Comparison of ENCODE assay signal across 16 cellular contexts in the genomic region with DNA sequence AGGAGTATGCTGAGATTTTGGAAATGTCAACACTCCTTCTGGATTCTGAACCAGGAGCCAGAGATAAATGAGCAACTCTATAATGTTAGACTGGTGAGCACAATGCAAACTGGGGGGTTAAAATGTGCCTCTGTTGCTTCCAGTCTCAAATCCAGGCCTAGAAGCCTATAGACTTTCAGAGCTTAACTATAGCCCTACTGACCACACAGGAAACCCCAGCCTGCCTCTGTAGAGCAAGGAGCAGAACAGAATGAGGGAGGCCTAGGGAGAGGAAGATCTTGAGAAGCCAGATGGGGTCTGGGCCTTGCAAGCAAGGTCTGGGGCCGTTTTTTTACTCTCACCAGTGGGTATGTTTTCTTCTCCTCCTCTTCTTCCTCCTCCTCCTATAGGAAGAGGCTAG.
DNase-seq lines count a peak whose midpoint lies in the region; ATAC-seq and TF ChIP-seq lines count a peak whose summit lies in the region.
"Had no signal": no experiment of that assay in that cellular context is flagged by ENCODE, and none has a peak within 500 bp of the region (broad histone marks: within the 10 kb centered on the region; RNA-seq: fewer than 3 reads in every experiment).

No MANE protein-coding gene starts in this region.

- H3K27me3 Mint-ChIP-seq in MCF 10A (ENCODE audit: insufficient read depth, unreplicated experiment), result no peaks in the 10 kb centered on the region
- H3K27me3 Mint-ChIP-seq: activated B cell treated with CpG ODN at 0.5 μM for 24 hours; dendritic cell treated with granulocyte-macrophage colony-stimulating factor and Interleukin-4, amounts not matched to agents 40 ng/mL and 50 ng/mL, for 4 days; naive thymus-derived CD8-positive, alpha-beta T cell had no signal

- H3K9ac ChIP-seq in fibroblast of lung (ENCODE audit: insufficient read depth, low read length), result no peak overlapping the region
- H3K9ac ChIP-seq: KMS-11 had no signal

- no peaks in the 10 kb centered on the region for H4K20me1 ChIP-seq in fibroblast of lung (ENCODE audit: control insufficient read depth, extremely low read depth, insufficient read depth, low read length)

- H3K4me1 ChIP-seq in breast epithelium, result no peaks in the 10 kb centered on the region
- H3K4me1 ChIP-seq in fibroblast of lung (ENCODE audit: control insufficient read depth, extremely low read depth, insufficient read depth, low read length), result no peaks in the 10 kb centered on the region
- peaks cover 0 to 4% of the 10 kb centered on the region in 2 donors for H3K4me1 ChIP-seq in left lung
- H3K4me1 ChIP-seq in ascending aorta, result no peaks in the 10 kb centered on the region
- H3K4me1 ChIP-seq: A549 had no signal

- ATAC-seq in left lung, result no peak
- no peak for ATAC-seq in GM19397 (IDR thresholded peaks at IDR 0.05; ENCODE audit: unreplicated experiment)
- ATAC-seq: A549, Panc1 had no signal

- no peak overlapping the region for H2AFZ ChIP-seq in fibroblast of lung (ENCODE audit: low read length)

- H3K27ac Mint-ChIP-seq in MCF 10A (ENCODE audit: low read depth, unreplicated experiment), result no peak overlapping the region
- H3K27ac Mint-ChIP-seq: activated B cell treated with CpG ODN at 0.5 μM for 24 hours; dendritic cell treated with granulocyte-macrophage colony-stimulating factor and Interleukin-4, amounts not matched to agents 40 ng/mL and 50 ng/mL, for 4 days; naive thymus-derived CD8-positive, alpha-beta T cell had no signal

- H3K27me3 ChIP-seq in breast epithelium (no peaks in the 10 kb centered on the region), fibroblast of lung (ENCODE audit: control insufficient read depth, insufficient read depth, low read length) (no peaks in the 10 kb centered on the region), left lung (no peaks in the 10 kb centered on the region), ascending aorta (no peaks in the 10 kb centered on the region)

- H3K36me3 Mint-ChIP-seq in MCF 10A (ENCODE audit: insufficient read depth, unreplicated experiment), result no peaks in the 10 kb centered on the region
- H3K36me3 Mint-ChIP-seq: naive thymus-derived CD8-positive, alpha-beta T cell had no signal

- H3K36me3 ChIP-seq in breast epithelium (no peaks in the 10 kb centered on the region), fibroblast of lung (ENCODE audit: control insufficient read depth, insufficient read depth, low read length) (no peaks in the 10 kb centered on the region), left lung (no peaks in the 10 kb centered on the region), ascending aorta (no peaks in the 10 kb centered on the region)

- H3K4me2 ChIP-seq in fibroblast of lung (ENCODE audit: extremely low read depth, insufficient read depth, low read length), result no peak overlapping the region
- H3K4me2 ChIP-seq: A549, KMS-11 had no signal

- H3K9me3 ChIP-seq in breast epithelium, result no peaks in the 10 kb centered on the region
- no peaks in the 10 kb centered on the region for H3K9me3 ChIP-seq in fibroblast of lung (ENCODE audit: control insufficient read depth, insufficient read depth, low read depth, low read length)
- H3K9me3 ChIP-seq in left lung, result no peaks in the 10 kb centered on the region
- H3K9me3 ChIP-seq in ascending aorta, result no peaks in the 10 kb centered on the region
- H3K9me3 ChIP-seq: A549 had no signal

- H3K9me3 Mint-ChIP-seq in MCF 10A (ENCODE audit: unreplicated experiment), result no peaks in the 10 kb centered on the region
- H3K9me3 Mint-ChIP-seq: activated B cell treated with CpG ODN at 0.5 μM for 24 hours had no signal

- no peaks in the 10 kb centered on the region for H3K79me2 ChIP-seq in fibroblast of lung (ENCODE audit: control insufficient read depth, insufficient read depth, low read length)

- no peak for TF ChIP-seq POLR2A in breast epithelium (IDR thresholded peaks at IDR 0.05)

- H3K27ac ChIP-seq in breast epithelium, result peak overlapping the region; percentile 49 to 77
- H3K27ac ChIP-seq in fibroblast of lung (ENCODE audit: insufficient read depth, low read length), result peak overlapping the region; percentile 5
- H3K27ac ChIP-seq in left lung, result peak overlapping the region in 1 of 2 donors; percentile 61
- H3K27ac ChIP-seq in ascending aorta, result no peak overlapping the region
- H3K27ac ChIP-seq: A549, KMS-11 had no signal

- no peak for TF ChIP-seq CTCF in breast epithelium (IDR thresholded peaks at IDR 0.05)
- TF ChIP-seq CTCF in MCF 10A (IDR thresholded peaks at IDR 0.05; ENCODE audit: unreplicated experiment), result no peak
- no peak for TF ChIP-seq CTCF in fibroblast of lung (conservative IDR thresholded peaks at IDR 0.05 in 1 of 2, IDR thresholded peaks at IDR 0.05 in 1 of 2; ENCODE audit: low read depth in 1 of 2, low read length in 2 of 2)
- no peak for TF ChIP-seq CTCF in left lung (IDR thresholded peaks at IDR 0.05)
- no peak for TF ChIP-seq CTCF in ascending aorta (IDR thresholded peaks at IDR 0.05)

- POLR2A ChIA-PET in MCF 10A (lab: Yijun Ruan, JAX), result interaction anchor here (1.6 kb wide), 1 partner anchor 11 kb away, joined by 6 read pairs; no protein-coding TSS in a partner anchor

- intact Hi-C loops in breast epithelium (cut with DNase I; ENCODE audit: low total_unique reads), result no loop called here
- intact Hi-C loops in MCF 10A (cut with micrococcal nuclease), result no loop called here
- intact Hi-C loops in left lung (cut with DNase I), result no loop called here
- intact Hi-C loops in ascending aorta (cut with DNase I), result no loop called here

- CTCF ChIA-PET in MCF 10A (lab: Yijun Ruan, JAX), result interaction anchor here (0.6 to 0.9 kb wide), 4 partner anchors 24 to 724 kb away, joined by 3 to 4 read pairs (median 3); no protein-coding TSS in a partner anchor

- DNase-seq in breast epithelium (ENCODE audit: low spot score in 2 of 2) (no peak), MCF 10A (ENCODE audit: unreplicated experiment) (no peak), NCI-H69 (lab: John Stamatoyannopoulos, UW) (peak; percentile 15), fibroblast of lung (ENCODE audit: low read depth in 2 of 2) (peak in 1 of 2 donors; percentile 0), left lung (no peak), ascending aorta (ENCODE audit: low spot score in 2 of 2) (no peak), NCI-H510A treated with DMSO at 0.1 percent for 48 hours (lab: John Stamatoyannopoulos, UW) (no peak)
- DNase-seq: activated B cell treated with CpG ODN at 0.5 μM for 24 hours; naive thymus-derived CD8-positive, alpha-beta T cell; NCI-H345; substantia nigra had no signal

- no peaks in the 10 kb centered on the region for H3K4me1 Mint-ChIP-seq in MCF 10A (ENCODE audit: insufficient read depth, unreplicated experiment)
- H3K4me1 Mint-ChIP-seq: activated B cell treated with CpG ODN at 0.5 μM for 24 hours; naive thymus-derived CD8-positive, alpha-beta T cell had no signal

- BruUV-seq in MCF 10A (replicated peaks; lab: Mats Ljungman, UMichigan), result no TSS peak

- H3K4me3 ChIP-seq in breast epithelium, result no peak overlapping the region
- H3K4me3 ChIP-seq in fibroblast of lung (replicated peaks in 1 of 4; ENCODE audit: control extremely low read depth in 1 of 4, insufficient read depth in 1 of 4, low read depth in 3 of 4, low read length in 4 of 4), result no peak overlapping the region
- no peak overlapping the region for H3K4me3 ChIP-seq in left lung
- no peak overlapping the region for H3K4me3 ChIP-seq in ascending aorta
- H3K4me3 ChIP-seq: A549 had no signal

- no peak overlapping the region for H3K4me3 Mint-ChIP-seq in MCF 10A (ENCODE audit: unreplicated experiment)
- H3K4me3 Mint-ChIP-seq: activated B cell treated with CpG ODN at 0.5 μM for 24 hours; dendritic cell treated with granulocyte-macrophage colony-stimulating factor and Interleukin-4, amounts not matched to agents 40 ng/mL and 50 ng/mL, for 4 days; naive thymus-derived CD8-positive, alpha-beta T cell had no signal

Comparison
In these comparisons a context has a peak if more than half of its experiments do, and no peak if none do; other contexts are left out.
1. H3K27ac ChIP-seq: peak in breast epithelium (2 of 2) and fibroblast of lung (single experiment); none in ascending aorta (0 of 2).